ENCODE assay signal across 12 cellular contexts in genomic region chr1:177800386-177801058, GRCh38.
DNase-seq lines count a peak whose midpoint lies in the region; ATAC-seq and TF ChIP-seq lines count a peak whose summit lies in the region.
"Had no signal": no experiment of that assay in that cellular context is flagged by ENCODE, and none has a peak within 500 bp of the region (broad histone marks: within the 10 kb centered on the region; RNA-seq: fewer than 3 reads in every experiment).

No MANE protein-coding gene starts in this region.

- intact Hi-C loops in IMR-90 (cut with micrococcal nuclease) = no loop called here
- intact Hi-C loops in lower leg skin (cut with DNase I; ENCODE audit: low total_unique reads) = no loop called here
- intact Hi-C loops in esophagus muscularis mucosa (cut with DNase I) = no loop called here

- H3K79me2 ChIP-seq in mesendoderm (ENCODE audit: control insufficient read depth, insufficient read depth, low read length) = no peaks in the 10 kb centered on the region

- H3K9ac ChIP-seq in IMR-90 (ENCODE audit: low read depth, low read length) (no peak overlapping the region), mesendoderm (ENCODE audit: low read length) (no peak overlapping the region)

- H3K4me1 ChIP-seq in IMR-90 (ENCODE audit: control insufficient read depth, insufficient read depth, low read length) (peaks cover 2% of the 10 kb centered on the region; the same call in 1 of the 2 replicates), mesendoderm (ENCODE audit: control insufficient read depth, low read depth, low read length) (no peaks in the 10 kb centered on the region), esophagus muscularis mucosa (no peaks in the 10 kb centered on the region)
- H3K4me1 ChIP-seq: uterus had no signal

- H4K8ac ChIP-seq in IMR-90 (ENCODE audit: low read depth in 2 of 2, low read length in 2 of 2) = no peak overlapping the region
- H4K8ac ChIP-seq in mesendoderm (ENCODE audit: low read depth, low read length) = no peak overlapping the region

- H4K20me1 ChIP-seq in IMR-90 (ENCODE audit: insufficient read depth, low read length) = no peaks in the 10 kb centered on the region

- no peak overlapping the region for H2BK20ac ChIP-seq in IMR-90 (ENCODE audit: low read depth, low read length)

- no peak for TF ChIP-seq RAD21 in IMR-90 (IDR thresholded peaks at IDR 0.05; ENCODE audit: low read length)

- H2AK5ac ChIP-seq in IMR-90 (ENCODE audit: low read depth, low read length) (no peak overlapping the region), mesendoderm (ENCODE audit: low read length) (no peak overlapping the region)

- H2BK15ac ChIP-seq in IMR-90 (ENCODE audit: low read depth, low read length) (no peak overlapping the region), mesendoderm (replicated peaks; ENCODE audit: low read depth) (no peak overlapping the region)

- 0% methylated on average over 1 of the region's 1 CpG; no CpG with 5 or more reads in 1 of the 2 experiments for WGBS in IMR-90 (ENCODE audit: extremely low coverage in 2 of 2, insufficient read length in 1 of 2), 2 experiments
- 30 to 33% methylated on average over 1 of the region's 1 CpG for WGBS in lower leg skin, 2 donors
- no CpG with 5 or more reads among the region's 1 CpG for WGBS in mesendoderm (ENCODE audit: extremely low coverage, insufficient coverage, low lambda C conversion rate)
- 67% methylated on average over 1 of the region's 1 CpG for WGBS in esophagus muscularis mucosa

- H2AK9ac ChIP-seq in IMR-90 (replicated peaks; ENCODE audit: low read depth, low read length, poor library complexity) = no peak overlapping the region

- H3K9me1 ChIP-seq in IMR-90 (ENCODE audit: insufficient read depth, low read length) = no peaks in the 10 kb centered on the region; the same call in 1 of the 2 replicates

- ATAC-seq in GM21576 (IDR thresholded peaks at IDR 0.05; ENCODE audit: unreplicated experiment) (peak; percentile 57), IMR-90 (ENCODE audit: low read depth) (peak; percentile 44; the same call in 1 of the 2 replicates)
- ATAC-seq: HepG2 had no signal

- H3K4ac ChIP-seq in IMR-90 (ENCODE audit: low read depth, low read length) (no peak overlapping the region), mesendoderm (ENCODE audit: low read depth, low read length) (no peak overlapping the region)

- no peak overlapping the region for H3K14ac ChIP-seq in IMR-90 (replicated peaks; ENCODE audit: low read depth, low read length)

- CTCF ChIA-PET in IMR-90 (lab: Yijun Ruan, JAX) = no interaction called here

- TF ChIP-seq CTCF in IMR-90 (conservative IDR thresholded peaks at IDR 0.05; ENCODE audit: low read depth, low read length) = no peak
- no peak for TF ChIP-seq CTCF in lower leg skin (IDR thresholded peaks at IDR 0.05)
- no peak for TF ChIP-seq CTCF in esophagus muscularis mucosa (IDR thresholded peaks at IDR 0.05)

- H4K5ac ChIP-seq in IMR-90 (ENCODE audit: low read depth, low read length) (no peak overlapping the region), mesendoderm (ENCODE audit: low read length) (no peak overlapping the region)

- H3K36me3 ChIP-seq in IMR-90 (ENCODE audit: control insufficient read depth, insufficient read depth, low read length) (no peaks in the 10 kb centered on the region), mesendoderm (ENCODE audit: control insufficient read depth, insufficient read depth, low read length) (no peaks in the 10 kb centered on the region), esophagus muscularis mucosa (no peaks in the 10 kb centered on the region)
- H3K36me3 ChIP-seq: uterus had no signal

- no peak overlapping the region for H2AFZ ChIP-seq in IMR-90 (replicated peaks; ENCODE audit: low read length, poor library complexity)

- no peak for TF ChIP-seq EP300 in esophagus muscularis mucosa (IDR thresholded peaks at IDR 0.05)

- dilution Hi-C loops in IMR-90 (cut with HindIII; ENCODE audit: low sequenced_read_pairs, unreplicated experiment) = no loop called here

- H3K9me3 ChIP-seq in IMR-90 (ENCODE audit: control insufficient read depth, insufficient read depth, low read length) (peaks cover 4% of the 10 kb centered on the region), esophagus muscularis mucosa (no peaks in the 10 kb centered on the region)
- H3K9me3 ChIP-seq: uterus had no signal

- no peak for TF ChIP-seq POLR2A in IMR-90 (IDR thresholded peaks at IDR 0.05; ENCODE audit: low read depth, low read length)
- TF ChIP-seq POLR2A in lower leg skin (IDR thresholded peaks at IDR 0.05) = no peak
- no peak for TF ChIP-seq POLR2A in esophagus muscularis mucosa (IDR thresholded peaks at IDR 0.05; ENCODE audit: low read depth)

- no peak overlapping the region for H3K18ac ChIP-seq in IMR-90 (ENCODE audit: low read depth, low read length)
- no peak overlapping the region for H3K18ac ChIP-seq in mesendoderm (ENCODE audit: low read length)

- in situ Hi-C loops in IMR-90 (cut with MboI; ENCODE audit: low sequenced_read_pairs) = no loop called here

- H3K79me1 ChIP-seq in IMR-90 (ENCODE audit: low read depth in 1 of 2, low read length in 2 of 2) (no peaks in the 10 kb centered on the region), mesendoderm (ENCODE audit: low read length) (no peaks in the 10 kb centered on the region)

- H2BK5ac ChIP-seq in IMR-90 (ENCODE audit: low read depth, low read length, poor library complexity, severe bottlenecking) (no peak overlapping the region), mesendoderm (ENCODE audit: low read length) (no peak overlapping the region)

- H3K56ac ChIP-seq in IMR-90 (ENCODE audit: extremely low read depth, insufficient read depth, low read length) (no peak overlapping the region), mesendoderm (ENCODE audit: low read length) (no peak overlapping the region)

- H3K23ac ChIP-seq in IMR-90 (ENCODE audit: low read depth, low read length) (no peak overlapping the region), mesendoderm (ENCODE audit: low read length) (no peak overlapping the region)

- no TSS peak for BruUV-seq in IMR-90 (replicated peaks; lab: Mats Ljungman, UMichigan)

- H4K91ac ChIP-seq in IMR-90 (ENCODE audit: insufficient read depth, low read depth, low read length) = no peak overlapping the region

- no peak overlapping the region for H3K4me2 ChIP-seq in IMR-90 (ENCODE audit: low read depth, low read length)
- no peak overlapping the region for H3K4me2 ChIP-seq in mesendoderm (ENCODE audit: low read length)

- peaks cover 16% of the 10 kb centered on the region for H3K27me3 ChIP-seq in IMR-90 (ENCODE audit: control insufficient read depth, insufficient read depth, low read length)
- H3K27me3 ChIP-seq in mesendoderm (ENCODE audit: insufficient read depth, low read length, poor library complexity) = no peaks in the 10 kb centered on the region
- H3K27me3 ChIP-seq in esophagus muscularis mucosa = no peaks in the 10 kb centered on the region
- H3K27me3 ChIP-seq: uterus had no signal

- H2BK120ac ChIP-seq in IMR-90 (ENCODE audit: low read depth, low read length) (no peak overlapping the region), mesendoderm (ENCODE audit: low read depth, low read length) (no peak overlapping the region)

- H3K27ac ChIP-seq in IMR-90 (ENCODE audit: insufficient read depth, low read length) = no peak overlapping the region
- H3K27ac ChIP-seq in epithelial cell of prostate = peak overlapping the region; percentile 20
- H3K27ac ChIP-seq in mesendoderm (ENCODE audit: low read depth, low read length) = no peak overlapping the region
- no peak overlapping the region for H3K27ac ChIP-seq in esophagus muscularis mucosa (replicated peaks in 1 of 4)
- H3K27ac ChIP-seq: uterus had no signal

- H3K4me3 ChIP-seq in IMR-90 (ENCODE audit: insufficient read depth, low read depth, low read length) (no peak overlapping the region), lower leg skin (ENCODE audit: low read depth, poor library complexity, severe bottlenecking) (no peak overlapping the region), mesendoderm (ENCODE audit: low read length) (no peak overlapping the region), esophagus muscularis mucosa (no peak overlapping the region)
- H3K4me3 ChIP-seq: uterus had no signal

- POLR2A ChIA-PET in IMR-90 (lab: Charles Lee; ENCODE audit: unreplicated experiment) = no interaction called here

- peak; percentile 36 for DNase-seq in Daoy (ENCODE audit: low read depth)
- DNase-seq in IMR-90 = peak; percentile 35
- DNase-seq in epithelial cell of prostate (ENCODE audit: low read depth, low spot score) = peak; percentile 46
- no peak for DNase-seq in lower leg skin (ENCODE audit: low spot score in 2 of 2)
- no peak for DNase-seq in mesendoderm
- DNase-seq in esophagus muscularis mucosa (ENCODE audit: extremely low spot score) = no peak
- DNase-seq in activated CD4-positive, alpha-beta T cell treated with anti-CD3 and anti-CD28 coated beads for 48 hours = no peak
- DNase-seq: immature natural killer cell; stimulated activated CD4-positive, alpha-beta T cell treated with anti-CD3 and anti-CD28 coated beads, Interleukin-12 subunit alpha, Interleukin-12 subunit beta, amount 100 ng/mL, for 4 hours; uterus had no signal

TF ChIP-seq in IMR-90, 13 proteins besides CTCF, POLR2A, EP300 and RAD21 (continues in another document):
- TF ChIP-seq BHLHE40 (IDR thresholded peaks at IDR 0.05; ENCODE audit: low read depth, low read length) = no peak
- TF ChIP-seq USF2 (IDR thresholded peaks at IDR 0.05; ENCODE audit: low read depth, low read length) = no peak
- TF ChIP-seq MAFK (IDR thresholded peaks at IDR 0.05; ENCODE audit: low read depth, low read length) = no peak
- TF ChIP-seq MAZ (IDR thresholded peaks at IDR 0.05; ENCODE audit: borderline replicate concordance, low read depth, low read length) = no peak
- TF ChIP-seq MXI1 (IDR thresholded peaks at IDR 0.05; ENCODE audit: borderline replicate concordance, low read depth, low read length) = no peak
- no peak for TF ChIP-seq CEBPB (IDR thresholded peaks at IDR 0.05; ENCODE audit: low read depth, low read length)
- no peak for TF ChIP-seq FOS (IDR thresholded peaks at IDR 0.05; ENCODE audit: low read depth, low read length)
- no peak for TF ChIP-seq NFE2L2 (IDR thresholded peaks at IDR 0.05; ENCODE audit: low read depth, low read length)
- TF ChIP-seq SMC3 (IDR thresholded peaks at IDR 0.05; ENCODE audit: low read depth, low read length) = no peak

Comparison
In these comparisons a context has a peak if more than half of its experiments do, and no peak if none do; other contexts are left out.
1. DNase-seq: peak in Daoy (single experiment), IMR-90 (single experiment) and epithelial cell of prostate (single experiment); none in lower leg skin (0 of 2), mesendoderm (single experiment), esophagus muscularis mucosa (single experiment) and activated CD4-positive, alpha-beta T cell treated with anti-CD3 and anti-CD28 coated beads for 48 hours (single experiment).